In genomic region chr16:31699601-31700000, GRCh38 we compare ENCODE assay signal across 13 cellular contexts.
DNase-seq lines count a peak whose midpoint lies in the region; ATAC-seq and TF ChIP-seq lines count a peak whose summit lies in the region.
"Had no signal": no experiment of that assay in that cellular context is flagged by ENCODE, and none has a peak within 500 bp of the region (broad histone marks: within the 10 kb centered on the region; RNA-seq: fewer than 3 reads in every experiment).

No MANE protein-coding gene starts in this region.

- no peak for DNase-seq in activated T-cell treated with anti-CD3 and anti-CD28 coated beads, Interleukin-2, amount 50 U/mL, for 24 hours
- no peak for DNase-seq in activated T-cell treated with anti-CD3 and anti-CD28 coated beads, Interleukin-2, amount 50 U/mL, for 1 hour
- DNase-seq in glutamatergic neuron = no peak
- peak; percentile 25 for DNase-seq in osteoblast (ENCODE audit: insufficient read length, low spot score, missing footprints)
- no peak for DNase-seq in NCI-H748 (lab: John Stamatoyannopoulos, UW; ENCODE audit: unreplicated experiment)

- H3K9me3 Mint-ChIP-seq in activated T-cell treated with anti-CD3 and anti-CD28 coated beads, Interleukin-2, amount 50 U/mL, for 24 hours = no peaks in the 10 kb centered on the region
- H3K9me3 Mint-ChIP-seq in glutamatergic neuron (ENCODE audit: unreplicated experiment) = peaks cover 2% of the 10 kb centered on the region
- H3K9me3 Mint-ChIP-seq: central memory CD8-positive, alpha-beta T cell had no signal

- peak overlapping the region; percentile 27 for H3K4me3 Mint-ChIP-seq in activated T-cell treated with anti-CD3 and anti-CD28 coated beads, Interleukin-2, amount 50 U/mL, for 24 hours
- H3K4me3 Mint-ChIP-seq in glutamatergic neuron (ENCODE audit: unreplicated experiment) = peak overlapping the region; percentile 61

- H3K9me3 ChIP-seq in osteoblast (ENCODE audit: low read depth, low read length) = no peaks in the 10 kb centered on the region
- H3K9me3 ChIP-seq: esophagus muscularis mucosa, left lung, mucosa of descending colon, vagina had no signal

- H3K4me1 Mint-ChIP-seq in activated T-cell treated with anti-CD3 and anti-CD28 coated beads, Interleukin-2, amount 50 U/mL, for 24 hours (ENCODE audit: low read depth) = peaks cover 31% of the 10 kb centered on the region
- peaks cover 7% of the 10 kb centered on the region for H3K4me1 Mint-ChIP-seq in glutamatergic neuron (ENCODE audit: low read depth, unreplicated experiment)

- H2AFZ ChIP-seq in KMS-11 (ENCODE audit: low read depth) = peak overlapping the region; percentile 99; the same call in 1 of the 2 replicates
- no peak overlapping the region for H2AFZ ChIP-seq in osteoblast (ENCODE audit: low read length)

- no peaks in the 10 kb centered on the region for H3K27me3 Mint-ChIP-seq in activated T-cell treated with anti-CD3 and anti-CD28 coated beads, Interleukin-2, amount 50 U/mL, for 24 hours
- H3K27me3 Mint-ChIP-seq in glutamatergic neuron (ENCODE audit: unreplicated experiment) = peaks cover 7% of the 10 kb centered on the region
- H3K27me3 Mint-ChIP-seq: central memory CD8-positive, alpha-beta T cell had no signal

- H3K36me3 ChIP-seq in KMS-11 (ENCODE audit: insufficient read depth) (no peaks in the 10 kb centered on the region; the same call in 1 of the 2 replicates), osteoblast (ENCODE audit: insufficient read depth, low read length) (peaks cover 3% of the 10 kb centered on the region)

- no peak overlapping the region for H3K27ac ChIP-seq in KMS-11
- no peak overlapping the region for H3K27ac ChIP-seq in osteoblast (ENCODE audit: low read depth, low read length)
- H3K27ac ChIP-seq: left lung had no signal

- H4K20me1 ChIP-seq in KMS-11 (ENCODE audit: insufficient read depth) (no peaks in the 10 kb centered on the region), osteoblast (ENCODE audit: insufficient read depth, low read length) (peaks cover 12% of the 10 kb centered on the region)

- H3K4me3 ChIP-seq in KMS-11 (IDR thresholded peaks at IDR 0.05; ENCODE audit: insufficient read depth, low read depth, low read length) = no peak overlapping the region
- no peak overlapping the region for H3K4me3 ChIP-seq in osteoblast (ENCODE audit: insufficient read depth, low read length)

- H3K27me3 ChIP-seq in KMS-11 (ENCODE audit: insufficient read depth, low read depth) (no peaks in the 10 kb centered on the region), osteoblast (ENCODE audit: insufficient read depth, low read length) (peaks cover 9% of the 10 kb centered on the region)
- H3K27me3 ChIP-seq: esophagus muscularis mucosa, vagina had no signal

- no peak overlapping the region for H3K27ac Mint-ChIP-seq in activated T-cell treated with anti-CD3 and anti-CD28 coated beads, Interleukin-2, amount 50 U/mL, for 24 hours
- H3K27ac Mint-ChIP-seq in glutamatergic neuron (ENCODE audit: unreplicated experiment) = no peak overlapping the region

- no peak for ATAC-seq in HG03139 (IDR thresholded peaks at IDR 0.05; ENCODE audit: unreplicated experiment)
- ATAC-seq in HG02678 (IDR thresholded peaks at IDR 0.05; ENCODE audit: unreplicated experiment) = no peak

- TF ChIP-seq CTCF in KMS-11 (conservative IDR thresholded peaks at IDR 0.05; ENCODE audit: low read depth, low read length) (no peak), glutamatergic neuron (IDR thresholded peaks at IDR 0.05; ENCODE audit: partially characterized antibody, unreplicated experiment) (no peak), osteoblast (IDR thresholded peaks at IDR 0.05; ENCODE audit: extremely low read depth, low read depth, low read length) (no peak)

- H3K36me3 Mint-ChIP-seq in activated T-cell treated with anti-CD3 and anti-CD28 coated beads, Interleukin-2, amount 50 U/mL, for 24 hours (ENCODE audit: low read depth) = peaks cover 38% of the 10 kb centered on the region
- H3K36me3 Mint-ChIP-seq in glutamatergic neuron (ENCODE audit: unreplicated experiment) = peaks cover 4% of the 10 kb centered on the region

- peak overlapping the region; percentile 37; the same call in 1 of the 2 replicates for H3K4me2 ChIP-seq in KMS-11
- no peak overlapping the region for H3K4me2 ChIP-seq in osteoblast (ENCODE audit: insufficient read depth, low read length)

- H3K9ac ChIP-seq in KMS-11 = no peak overlapping the region

- no peaks in the 10 kb centered on the region for H3K79me2 ChIP-seq in KMS-11 (ENCODE audit: insufficient read depth, low read depth)
- H3K79me2 ChIP-seq in osteoblast (ENCODE audit: insufficient read depth, low read length) = peaks cover 2% of the 10 kb centered on the region

- H3K4me1 ChIP-seq in KMS-11 (ENCODE audit: low read depth, poor library complexity, severe bottlenecking) (peaks cover 14% of the 10 kb centered on the region), osteoblast (ENCODE audit: insufficient read depth, low read length) (peaks cover 9% of the 10 kb centered on the region)
